ENCODE assay signal across 24 cellular contexts in genomic region chr4:113070755-113071154, GRCh38.
"Had no signal": no experiment of that assay in that cellular context is flagged by ENCODE, and none has a peak within 500 bp of the region (broad histone marks: within the 10 kb centered on the region; RNA-seq: fewer than 3 reads in every experiment).

No MANE protein-coding gene starts in this region.

- H3K27ac Mint-ChIP-seq: mesothelial cell of epicardium; naive B cell; natural killer cell; nephron progenitor cell; progenitor cell of endocrine pancreas; stimulated activated effector memory CD8-positive, alpha-beta T cell treated with anti-CD3 and anti-CD28 coated beads, Interleukin-12 subunit alpha, Interleukin-12 subunit beta, amount 100 ng/mL, for 72 hours; stimulated activated naive CD8-positive, alpha-beta T cell treated with anti-CD3 and anti-CD28 coated beads, Interleukin-15, Interleukin-2, amounts not matched to agents 100 ng/mL and 50 ng/mL, for 24 hours had no signal

- H3K4me3 ChIP-seq: hepatocyte, left ventricle myocardium inferior, lung, ovary, sigmoid colon, spleen, suprapubic skin, thoracic aorta, tibial artery, upper lobe of right lung had no signal

- H3K9me3 Mint-ChIP-seq: mesothelial cell of epicardium; nephron progenitor cell; stimulated activated naive CD8-positive, alpha-beta T cell treated with anti-CD3 and anti-CD28 coated beads, Interleukin-15, Interleukin-2, amounts not matched to agents 100 ng/mL and 50 ng/mL, for 24 hours had no signal

- H3K36me3 Mint-ChIP-seq: mesothelial cell of epicardium; naive B cell; natural killer cell; stimulated activated effector memory CD8-positive, alpha-beta T cell treated with anti-CD3 and anti-CD28 coated beads, Interleukin-12 subunit alpha, Interleukin-12 subunit beta, amount 100 ng/mL, for 72 hours had no signal

- H2AFZ ChIP-seq: hepatocyte had no signal

- H3K27ac ChIP-seq: hepatocyte, left ventricle myocardium inferior, ovary, sigmoid colon, spleen, suprapubic skin, thoracic aorta, tibial artery, upper lobe of right lung had no signal

- H3K4me3 Mint-ChIP-seq: mesothelial cell of epicardium; natural killer cell; nephron progenitor cell; stimulated activated effector memory CD8-positive, alpha-beta T cell treated with anti-CD3 and anti-CD28 coated beads, Interleukin-12 subunit alpha, Interleukin-12 subunit beta, amount 100 ng/mL, for 72 hours; stimulated activated naive CD8-positive, alpha-beta T cell treated with anti-CD3 and anti-CD28 coated beads, Interleukin-15, Interleukin-2, amounts not matched to agents 100 ng/mL and 50 ng/mL, for 24 hours had no signal

- DNase-seq: islet precursor cell; left ventricle myocardium inferior; mesendoderm; naive B cell; natural killer cell; nephron progenitor cell; ovary; right cardiac atrium; sigmoid colon; small intestine; spleen; stimulated activated CD4-positive, alpha-beta T cell treated with anti-CD3 and anti-CD28 coated beads, Interleukin-4, amount 100 ng/mL, for 24 hours; stimulated activated naive CD4-positive, alpha-beta T cell; tibial artery; trophoblast cell; upper lobe of right lung had no signal

- H3K9me3 ChIP-seq: left ventricle myocardium inferior, ovary, sigmoid colon, suprapubic skin, thoracic aorta, tibial artery, upper lobe of right lung had no signal

- H3K27me3 Mint-ChIP-seq: stimulated activated naive CD8-positive, alpha-beta T cell treated with anti-CD3 and anti-CD28 coated beads, Interleukin-15, Interleukin-2, amounts not matched to agents 100 ng/mL and 50 ng/mL, for 24 hours had no signal

- H3K36me3 ChIP-seq: left ventricle myocardium inferior, ovary, sigmoid colon, spleen, suprapubic skin, thoracic aorta, tibial artery, upper lobe of right lung had no signal

- H3K79me2 ChIP-seq: hepatocyte had no signal

- H3K4me1 Mint-ChIP-seq: mesothelial cell of epicardium; naive B cell; natural killer cell; stimulated activated effector memory CD8-positive, alpha-beta T cell treated with anti-CD3 and anti-CD28 coated beads, Interleukin-12 subunit alpha, Interleukin-12 subunit beta, amount 100 ng/mL, for 72 hours had no signal

- H3K4me2 ChIP-seq: hepatocyte had no signal

- H3K4me1 ChIP-seq: sigmoid colon, spleen, suprapubic skin, tibial artery, upper lobe of right lung had no signal

- H3K27me3 ChIP-seq: hepatocyte, ovary, sigmoid colon, spleen, suprapubic skin, tibial artery, upper lobe of right lung had no signal
